13 cellular contexts compared by ENCODE assay signal in the genomic region with DNA sequence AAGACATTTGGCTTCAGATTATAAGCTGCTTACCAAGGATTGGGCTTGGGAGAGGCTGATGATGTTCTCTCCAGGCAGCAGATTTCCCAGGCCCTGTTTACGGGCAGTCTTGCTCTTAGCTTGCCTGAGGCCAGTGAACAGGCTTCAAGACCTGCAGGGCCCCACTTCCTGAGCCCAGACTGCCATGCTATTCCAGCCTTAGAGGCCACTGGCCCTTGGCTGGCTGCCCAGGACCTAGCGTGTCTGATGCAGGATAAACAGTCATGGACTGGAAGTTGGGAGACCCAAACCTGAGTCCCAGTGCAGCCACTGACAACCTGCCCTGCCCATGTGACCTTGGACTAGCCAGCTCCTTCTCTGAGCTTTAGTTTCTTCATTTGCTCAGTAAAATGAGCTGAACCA. TPM values are rescaled to one million over a fixed set of nuclear protein-coding genes. Genes with fewer than 3 reads are reported as not detected.
DNase-seq lines count a peak whose midpoint lies in the region; ATAC-seq and TF ChIP-seq lines count a peak whose summit lies in the region.
"Had no signal": no experiment of that assay in that cellular context is flagged by ENCODE, and none has a peak within 500 bp of the region (broad histone marks: within the 10 kb centered on the region; RNA-seq: fewer than 3 reads in every experiment).

No MANE protein-coding gene starts in this region.

- H3K9me3 Mint-ChIP-seq in glutamatergic neuron (ENCODE audit: unreplicated experiment) (peaks cover 9% of the 10 kb centered on the region), osteocyte (ENCODE audit: unreplicated experiment) (no peaks in the 10 kb centered on the region)
- H3K9me3 Mint-ChIP-seq: activated naive CD4-positive, alpha-beta T cell treated with anti-CD3 and anti-CD28 coated beads for 36 hours; H9 had no signal

- H3K36me3 Mint-ChIP-seq in glutamatergic neuron (ENCODE audit: unreplicated experiment) = peaks cover 4% of the 10 kb centered on the region
- H3K36me3 Mint-ChIP-seq in osteocyte (ENCODE audit: unreplicated experiment) = no peaks in the 10 kb centered on the region

- peak; percentile 58 for DNase-seq in DMS53 (lab: John Stamatoyannopoulos, UW)
- DNase-seq in RWPE2 (ENCODE audit: low spot score) = no peak
- DNase-seq in glutamatergic neuron = no peak
- no peak for DNase-seq in osteocyte (ENCODE audit: extremely low spot score, unreplicated experiment)
- no peak for DNase-seq in activated naive CD4-positive, alpha-beta T cell treated with anti-CD3 and anti-CD28 coated beads, Interleukin-2, amount 50 U/mL, for 16 hours
- DNase-seq in NCI-H2107 (lab: John Stamatoyannopoulos, UW) = no peak
- DNase-seq in pons (ENCODE audit: low spot score) = no peak
- DNase-seq: activated CD4-positive, alpha-beta T cell treated with anti-CD3 and anti-CD28 coated beads, Interleukin-2, amount 50 U/mL, for 4 hours; activated naive CD4-positive, alpha-beta T cell treated with anti-CD3 and anti-CD28 coated beads for 36 hours; H9; NCI-H524; T-helper 1 cell had no signal

- ATAC-seq in RWPE2 (ENCODE audit: low read depth) (no peak), HG02885 (IDR thresholded peaks at IDR 0.05; ENCODE audit: poor library complexity, unreplicated experiment) (no peak)

- peaks cover 39% of the 10 kb centered on the region for H3K4me1 ChIP-seq in RWPE2 (ENCODE audit: insufficient read depth, poor library complexity, severe bottlenecking)

- H3K4me3 Mint-ChIP-seq in glutamatergic neuron (ENCODE audit: unreplicated experiment) (peak overlapping the region; percentile 57), osteocyte (ENCODE audit: unreplicated experiment) (no peak overlapping the region)
- H3K4me3 Mint-ChIP-seq: activated naive CD4-positive, alpha-beta T cell treated with anti-CD3 and anti-CD28 coated beads for 36 hours; H9 had no signal

- TF ChIP-seq CTCF in RWPE2 (IDR thresholded peaks at IDR 0.05; ENCODE audit: poor library complexity, severe bottlenecking) (no peak), glutamatergic neuron (IDR thresholded peaks at IDR 0.05; ENCODE audit: partially characterized antibody, unreplicated experiment) (no peak), osteocyte (IDR thresholded peaks at IDR 0.05) (no peak)

- peak overlapping the region; percentile 26 for H3K27ac ChIP-seq in RWPE2 (ENCODE audit: poor library complexity, severe bottlenecking)

- H3K27me3 Mint-ChIP-seq in glutamatergic neuron (ENCODE audit: unreplicated experiment) = peaks cover 7% of the 10 kb centered on the region
- peaks cover 9% of the 10 kb centered on the region for H3K27me3 Mint-ChIP-seq in osteocyte (ENCODE audit: unreplicated experiment)

- H3K9me3 ChIP-seq in RWPE2 (ENCODE audit: severe bottlenecking) = no peaks in the 10 kb centered on the region

- H3K27ac Mint-ChIP-seq in glutamatergic neuron (ENCODE audit: unreplicated experiment) (no peak overlapping the region), osteocyte (ENCODE audit: unreplicated experiment) (peak overlapping the region; percentile 36)
- H3K27ac Mint-ChIP-seq: activated naive CD4-positive, alpha-beta T cell treated with anti-CD3 and anti-CD28 coated beads for 36 hours; H9 had no signal

- H3K27me3 ChIP-seq in RWPE2 (ENCODE audit: insufficient read depth, poor library complexity, severe bottlenecking) = no peaks in the 10 kb centered on the region

- no peak overlapping the region for H3K4me3 ChIP-seq in RWPE2 (ENCODE audit: severe bottlenecking)

- peaks cover 56% of the 10 kb centered on the region for H3K4me1 Mint-ChIP-seq in glutamatergic neuron (ENCODE audit: low read depth, unreplicated experiment)
- peaks cover 66% of the 10 kb centered on the region for H3K4me1 Mint-ChIP-seq in osteocyte (ENCODE audit: unreplicated experiment)

- no peaks in the 10 kb centered on the region for H3K36me3 ChIP-seq in RWPE2 (ENCODE audit: low read depth)

RNA-seq across cellular contexts. Expression of gene PRXL2A, which starts 2.9 kb away (rescaled TPM):
- total RNA-seq in glutamatergic neuron (ENCODE audit: unreplicated experiment) = 164 TPM
- total RNA-seq in osteocyte = 56.8 and 59.2 TPM in 2 replicates

RNA-seq across cellular contexts. Expression of gene TSPAN14, which starts 42.8 kb away (rescaled TPM):
- total RNA-seq in glutamatergic neuron (ENCODE audit: unreplicated experiment) (141 TPM), osteocyte (50.7 and 51.4 TPM in 2 replicates)

RNA-seq across cellular contexts. Expression of gene DYDC2, which starts 54.7 kb away (rescaled TPM):
- total RNA-seq in glutamatergic neuron (ENCODE audit: unreplicated experiment) (not detected), osteocyte (not detected in 2 replicates)
- total RNA-seq: activated naive CD4-positive, alpha-beta T cell treated with anti-CD3 and anti-CD28 coated beads for 36 hours had no signal

RNA-seq across cellular contexts. Expression of gene DYDC1, which starts 54.7 kb away (rescaled TPM):
- total RNA-seq in glutamatergic neuron (ENCODE audit: unreplicated experiment) (not detected), osteocyte (not detected in 2 replicates)
- total RNA-seq: activated naive CD4-positive, alpha-beta T cell treated with anti-CD3 and anti-CD28 coated beads for 36 hours; H9 had no signal
